Comparison of ENCODE assay signal across 40 cellular contexts in the genomic region with DNA sequence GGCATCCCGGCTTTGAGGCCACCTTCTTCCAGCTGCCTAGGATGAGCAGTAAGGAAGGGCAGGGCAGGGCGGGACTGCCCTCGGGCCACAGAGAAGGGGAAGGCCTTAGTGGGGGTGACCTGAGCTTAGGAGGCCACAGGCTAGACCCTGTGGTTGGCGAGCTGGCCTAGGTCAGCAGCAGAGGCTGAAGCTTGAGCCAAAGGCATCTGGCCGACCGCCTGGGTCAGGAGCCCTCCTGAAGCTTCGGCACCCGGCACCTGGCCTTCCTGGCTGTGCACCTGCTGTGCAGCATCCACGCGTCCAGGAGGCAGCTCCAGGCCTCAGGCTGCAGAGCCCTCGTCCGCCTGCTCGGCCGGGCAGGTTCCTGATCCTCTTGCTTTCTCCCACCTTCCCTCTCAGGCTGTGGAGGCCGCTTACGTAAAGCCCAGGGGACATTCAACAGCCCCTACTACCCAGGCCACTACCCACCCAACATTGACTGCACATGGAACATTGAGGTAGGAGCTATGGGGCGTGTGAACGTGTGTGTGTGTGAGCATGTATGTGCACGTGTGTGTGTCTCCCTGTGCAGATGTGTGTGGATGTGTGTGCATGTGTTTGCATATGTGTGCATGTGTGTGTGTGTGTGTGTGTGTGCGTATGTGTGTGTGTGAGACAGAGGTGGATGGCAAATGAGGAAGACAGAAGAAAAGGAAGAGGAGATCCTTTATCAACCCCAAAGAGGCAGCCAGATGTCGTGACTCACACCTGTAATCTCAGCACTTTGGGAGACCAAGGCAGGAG. TPM values are rescaled to one million over a fixed set of nuclear protein-coding genes. Genes with fewer than 3 reads are reported as not detected.
"Had no signal": no experiment of that assay in that cellular context is flagged by ENCODE, and none has a peak within 500 bp of the region (broad histone marks: within the 10 kb centered on the region; RNA-seq: fewer than 3 reads in every experiment).

No MANE protein-coding gene starts in this region.

- H3K36me3 ChIP-seq: cardiac muscle cell had no signal

- H3K9me3 Mint-ChIP-seq: activated B cell treated with CpG ODN at 0.5 μM for 24 hours; activated CD4-positive, alpha-beta memory T cell treated with anti-CD3 and anti-CD28 coated beads, Interleukin-2, amount 10 ng/mL, durations not matched to agents 7 days and 5 days; activated naive CD4-positive, alpha-beta T cell treated with anti-CD3 and anti-CD28 coated beads, Interleukin-2, amount 10 ng/mL, durations not matched to agents 7 days and 5 days; activated naive CD8-positive, alpha-beta T cell treated with anti-CD3 and anti-CD28 coated beads, Interleukin-2, amount 50 U/mL, for 24 hours; central memory CD8-positive, alpha-beta T cell had no signal

- H3K4me2 ChIP-seq: KMS-11 had no signal

- H3K36me3 Mint-ChIP-seq: activated CD8-positive, alpha-beta memory T cell treated with anti-CD3 and anti-CD28 coated beads, Interleukin-2, amount 10 ng/mL, durations not matched to agents 7 days and 5 days; activated naive CD4-positive, alpha-beta T cell treated with anti-CD3 and anti-CD28 coated beads, Interleukin-2, amount 10 ng/mL, durations not matched to agents 7 days and 5 days; activated naive CD8-positive, alpha-beta T cell; brain had no signal

- DNase-seq: activated B cell treated with CpG ODN at 0.5 μM for 24 hours; activated CD4-positive, alpha-beta memory T cell treated with anti-CD3 and anti-CD28 coated beads, Interleukin-2, amount 10 ng/mL, durations not matched to agents 7 days and 5 days; activated CD4-positive, alpha-beta T cell treated with anti-CD3 and anti-CD28 coated beads for 4 hours; activated CD4-positive, alpha-beta T cell treated with anti-CD3 and anti-CD28 coated beads, Interleukin-2, amount 50 U/mL, for 1 hour; activated CD4-positive, CD25-positive, alpha-beta regulatory T cell treated with anti-CD3 and anti-CD28 coated beads, Interleukin-2, amount 50 U/mL, for 72 hours; activated CD8-positive, alpha-beta memory T cell treated with anti-CD3 and anti-CD28 coated beads for 24 hours; activated CD8-positive, alpha-beta memory T cell treated with anti-CD3 and anti-CD28 coated beads, Interleukin-2, amount 10 ng/mL, durations not matched to agents 7 days and 5 days; activated CD8-positive, alpha-beta memory T cell treated with anti-CD3 and anti-CD28 coated beads, Interleukin-2, amount 50 U/mL, for 48 hours; activated effector memory CD4-positive, alpha-beta T cell treated with Interleukin-2 at 50 U/mL for 16 hours; activated naive CD4-positive, alpha-beta T cell treated with anti-CD3 and anti-CD28 coated beads, Interleukin-2, amount 10 ng/mL, durations not matched to agents 7 days and 5 days; activated naive CD8-positive, alpha-beta T cell treated with anti-CD3 and anti-CD28 coated beads, Interleukin-2, amount 50 U/mL, for 24 hours; activated T-cell treated with anti-CD3 and anti-CD28 coated beads, Interleukin-2, amount 50 U/mL, for 48 hours; anterior cingulate cortex; MM.1S; MV-4-11; NCI-H1092; NCI-H1436 treated with DMSO at 0.1 percent for 48 hours; NCI-H1694 treated with DMSO at 0.1 percent for 48 hours; NCI-H2029; NCI-H2171 treated with DMSO at 0.1 percent for 48 hours; NCI-H2227 treated with DMSO at 0.1 percent for 48 hours; NCI-H446; NCI-H510A treated with DMSO at 0.1 percent for 48 hours; NCI-H526 treated with DMSO at 0.1 percent for 48 hours; NCI-H774; RPMI8226; SHP77 treated with DMSO at 0.1 percent for 48 hours; T-helper 1 cell; T-helper 2 cell; T-helper 9 cell had no signal

- H3K4me3 ChIP-seq: cardiac muscle cell, Peyer's patch had no signal

- H3K27me3 Mint-ChIP-seq: activated B cell treated with CpG ODN at 0.5 μM for 24 hours; activated CD4-positive, alpha-beta memory T cell treated with anti-CD3 and anti-CD28 coated beads, Interleukin-2, amount 10 ng/mL, durations not matched to agents 7 days and 5 days; activated CD8-positive, alpha-beta memory T cell treated with anti-CD3 and anti-CD28 coated beads, Interleukin-2, amount 10 ng/mL, durations not matched to agents 7 days and 5 days; activated naive CD4-positive, alpha-beta T cell treated with anti-CD3 and anti-CD28 coated beads, Interleukin-2, amount 10 ng/mL, durations not matched to agents 7 days and 5 days; activated naive CD8-positive, alpha-beta T cell; activated naive CD8-positive, alpha-beta T cell treated with anti-CD3 and anti-CD28 coated beads, Interleukin-2, amount 50 U/mL, for 24 hours; brain; central memory CD8-positive, alpha-beta T cell had no signal

- H3K27me3 ChIP-seq: cardiac muscle cell, Peyer's patch had no signal

- H3K9me3 ChIP-seq: Peyer's patch had no signal

- H3K4me3 Mint-ChIP-seq: activated B cell treated with CpG ODN at 0.5 μM for 24 hours; activated CD4-positive, alpha-beta memory T cell treated with anti-CD3 and anti-CD28 coated beads, Interleukin-2, amount 10 ng/mL, durations not matched to agents 7 days and 5 days; activated CD8-positive, alpha-beta memory T cell treated with anti-CD3 and anti-CD28 coated beads, Interleukin-2, amount 10 ng/mL, durations not matched to agents 7 days and 5 days; activated naive CD4-positive, alpha-beta T cell treated with anti-CD3 and anti-CD28 coated beads, Interleukin-2, amount 10 ng/mL, durations not matched to agents 7 days and 5 days; activated naive CD8-positive, alpha-beta T cell; activated naive CD8-positive, alpha-beta T cell treated with anti-CD3 and anti-CD28 coated beads, Interleukin-2, amount 50 U/mL, for 24 hours; brain; central memory CD8-positive, alpha-beta T cell had no signal

- H3K4me1 Mint-ChIP-seq: activated B cell treated with CpG ODN at 0.5 μM for 24 hours; activated CD4-positive, alpha-beta memory T cell treated with anti-CD3 and anti-CD28 coated beads, Interleukin-2, amount 10 ng/mL, durations not matched to agents 7 days and 5 days; activated CD8-positive, alpha-beta memory T cell treated with anti-CD3 and anti-CD28 coated beads, Interleukin-2, amount 10 ng/mL, durations not matched to agents 7 days and 5 days; activated naive CD4-positive, alpha-beta T cell treated with anti-CD3 and anti-CD28 coated beads, Interleukin-2, amount 10 ng/mL, durations not matched to agents 7 days and 5 days; activated naive CD8-positive, alpha-beta T cell treated with anti-CD3 and anti-CD28 coated beads, Interleukin-2, amount 50 U/mL, for 24 hours; brain; central memory CD8-positive, alpha-beta T cell had no signal

- H3K9ac ChIP-seq: KMS-11 had no signal

- H3K27ac ChIP-seq: cardiac muscle cell, KMS-11, VCaP had no signal

- H3K27ac Mint-ChIP-seq: activated B cell treated with CpG ODN at 0.5 μM for 24 hours; activated CD4-positive, alpha-beta memory T cell treated with anti-CD3 and anti-CD28 coated beads, Interleukin-2, amount 10 ng/mL, durations not matched to agents 7 days and 5 days; activated CD8-positive, alpha-beta memory T cell treated with anti-CD3 and anti-CD28 coated beads, Interleukin-2, amount 10 ng/mL, durations not matched to agents 7 days and 5 days; activated naive CD4-positive, alpha-beta T cell treated with anti-CD3 and anti-CD28 coated beads, Interleukin-2, amount 10 ng/mL, durations not matched to agents 7 days and 5 days; activated naive CD8-positive, alpha-beta T cell; activated naive CD8-positive, alpha-beta T cell treated with anti-CD3 and anti-CD28 coated beads, Interleukin-2, amount 50 U/mL, for 24 hours; brain had no signal

- ATAC-seq: activated CD8-positive, alpha-beta memory T cell treated with anti-CD3 and anti-CD28 coated beads, Interleukin-2, amount 10 ng/mL, durations not matched to agents 7 days and 5 days; activated naive CD8-positive, alpha-beta T cell treated with anti-CD3 and anti-CD28 coated beads, Interleukin-2, amount 50 U/mL, for 24 hours; SK-N-SH treated with all-trans-retinoic acid at 6 μM for 48 hours had no signal

RNA-seq across cellular contexts. Expression of a gene that starts 34.9 kb away (rescaled TPM):
- total RNA-seq: activated CD4-positive, alpha-beta memory T cell treated with anti-CD3 and anti-CD28 coated beads, Interleukin-2, amount 10 ng/mL, durations not matched to agents 7 days and 5 days; activated CD8-positive, alpha-beta memory T cell treated with anti-CD3 and anti-CD28 coated beads, Interleukin-2, amount 10 ng/mL, durations not matched to agents 7 days and 5 days; LHCN-M2; SK-MEL-5 had no signal
